1 cellular context compared by ENCODE assay signal in genomic region chr6:7100072-7100750, GRCh38.
A peak's percentile ranks its signal among the peaks of the same experiment; 100 is the strongest.
TF ChIP-seq lines count a peak whose summit lies in the region.

No MANE protein-coding gene starts in this region.

TF ChIP-seq in K562, 482 proteins besides CTCF, POLR2A, EP300 and RAD21 (continued from another document):
- TF ChIP-seq ZNF175 (CRISPR knock-in tag; IDR thresholded peaks at IDR 0.05; ENCODE audit: low read depth): no peak
- no peak for TF ChIP-seq GABPA (tag; conservative IDR thresholded peaks at IDR 0.05; ENCODE audit: low read depth)
- TF ChIP-seq SIX5 (IDR thresholded peaks at IDR 0.05; ENCODE audit: borderline replicate concordance in 1 of 2, insufficient read depth in 1 of 2, low read depth in 1 of 2, low read length in 2 of 2): no peak
- TF ChIP-seq ZBTB1 (CRISPR knock-in tag; IDR thresholded peaks at IDR 0.05; ENCODE audit: borderline replicate concordance, low read depth): 0 out of 2 replicates have a peak, but pooled peaks have one; percentile 25
- TF ChIP-seq NCOR1 (IDR thresholded peaks at IDR 0.05): no peak
- no peak for TF ChIP-seq ID3 (CRISPR knock-in tag; IDR thresholded peaks at IDR 0.05)
- no peak for TF ChIP-seq ID3 (tag; IDR thresholded peaks at IDR 0.05)
- no peak for TF ChIP-seq ZNF384 (IDR thresholded peaks at IDR 0.05; ENCODE audit: low read depth, low read length)
- no peak for TF ChIP-seq ZNF511 (CRISPR knock-in tag; IDR thresholded peaks at IDR 0.05)
- no peak for TF ChIP-seq ARID3B (CRISPR knock-in tag; IDR thresholded peaks at IDR 0.05; ENCODE audit: borderline replicate concordance)
- TF ChIP-seq ZBTB12 (CRISPR knock-in tag; IDR thresholded peaks at IDR 0.05): no peak
- TF ChIP-seq ZNF699 (CRISPR knock-in tag; IDR thresholded peaks at IDR 0.05; ENCODE audit: insufficient replicate concordance): no peak
- TF ChIP-seq SPI1 (IDR thresholded peaks at IDR 0.05; ENCODE audit: borderline replicate concordance, low read depth, low read length): peak; percentile 98
- no peak for TF ChIP-seq TCF7L2 (IDR thresholded peaks at IDR 0.05; ENCODE audit: low read depth, low read length)
- TF ChIP-seq HSF4 (CRISPR knock-in tag; IDR thresholded peaks at IDR 0.05; ENCODE audit: borderline replicate concordance): no peak
- TF ChIP-seq ZBTB8A (IDR thresholded peaks at IDR 0.05; ENCODE audit: partially characterized antibody): no peak
- no peak for TF ChIP-seq TCF3 (CRISPR knock-in tag; IDR thresholded peaks at IDR 0.05)
- no peak for TF ChIP-seq ZNF655 (CRISPR knock-in tag; IDR thresholded peaks at IDR 0.05)
- no peak for TF ChIP-seq CBFA2T3 (IDR thresholded peaks at IDR 0.05)
- no peak for TF ChIP-seq HOXB6 (CRISPR knock-in tag; IDR thresholded peaks at IDR 0.05; ENCODE audit: borderline replicate concordance)
- TF ChIP-seq KAT7 (CRISPR knock-in tag; IDR thresholded peaks at IDR 0.05; ENCODE audit: borderline replicate concordance): 0 out of 2 replicates have a peak, but pooled peaks have one; percentile 33
- no peak for TF ChIP-seq CTCFL (IDR thresholded peaks at IDR 0.05; ENCODE audit: borderline replicate concordance, insufficient read depth, low read depth, low read length, poor library complexity, severe bottlenecking)
- no peak for TF ChIP-seq ZFP30 (CRISPR knock-in tag; IDR thresholded peaks at IDR 0.05; ENCODE audit: borderline replicate concordance)
- no peak for TF ChIP-seq MCM2 (IDR thresholded peaks at IDR 0.05; ENCODE audit: low read depth)
- no peak for TF ChIP-seq DMBX1 (CRISPR knock-in tag; IDR thresholded peaks at IDR 0.05; ENCODE audit: borderline replicate concordance)
- no peak for TF ChIP-seq ZBTB5 (IDR thresholded peaks at IDR 0.05)
- peak; percentile 25; the same call in 1 of the 2 replicates for TF ChIP-seq MEF2D (tag; conservative IDR thresholded peaks at IDR 0.05; ENCODE audit: low read depth)
- no peak for TF ChIP-seq ZNF324 (CRISPR knock-in tag; IDR thresholded peaks at IDR 0.05)
- TF ChIP-seq U2AF2 (optimal IDR thresholded peaks at IDR 0.05; ENCODE audit: low read depth, low read length): no peak
- 0 out of 2 replicates have a peak, but pooled peaks have one; percentile 15 for TF ChIP-seq ARID1B (IDR thresholded peaks at IDR 0.05)
- TF ChIP-seq E2F6 (IDR thresholded peaks at IDR 0.05; ENCODE audit: borderline replicate concordance in 1 of 2, extremely low read depth in 1 of 2, insufficient read depth in 1 of 2, insufficient read length in 1 of 2, low read depth in 1 of 2, low read length in 1 of 2, poor library complexity in 1 of 2, severe bottlenecking in 1 of 2): no peak
- no peak for TF ChIP-seq MXI1 (IDR thresholded peaks at IDR 0.05; ENCODE audit: low read depth, low read length)
- TF ChIP-seq AFF4 (CRISPR knock-in tag; IDR thresholded peaks at IDR 0.05): peak; percentile 52; the same call in 1 of the 2 replicates
- TF ChIP-seq SAFB (IDR thresholded peaks at IDR 0.05; ENCODE audit: borderline replicate concordance, low read depth, low read length): no peak
- no peak for TF ChIP-seq ZHX1 (conservative IDR thresholded peaks at IDR 0.05; ENCODE audit: low read length)
- no peak for TF ChIP-seq KLF10 (CRISPR knock-in tag; IDR thresholded peaks at IDR 0.05)
- TF ChIP-seq ADNP (tag; IDR thresholded peaks at IDR 0.05): no peak
- no peak for TF ChIP-seq GTF2B (IDR thresholded peaks at IDR 0.05; ENCODE audit: extremely low read depth, insufficient read length)
- no peak for TF ChIP-seq ZNF696 (CRISPR knock-in tag; conservative IDR thresholded peaks at IDR 0.05)
